In genomic region chr6:47722178-47722577, GRCh38 we compare ENCODE assay signal across 16 cellular contexts. TPM values are rescaled to one million over a fixed set of nuclear protein-coding genes. Genes with fewer than 3 reads are reported as not detected.
DNase-seq lines count a peak whose midpoint lies in the region; ATAC-seq, FAIRE-seq and TF ChIP-seq lines count a peak whose summit lies in the region.
"Had no signal": no experiment of that assay in that cellular context is flagged by ENCODE, and none has a peak within 500 bp of the region (broad histone marks: within the 10 kb centered on the region; RNA-seq: fewer than 3 reads in every experiment).

No MANE protein-coding gene starts in this region.

- H3K27ac ChIP-seq in GM23338 (ENCODE audit: low read depth) (no peak overlapping the region), GM12878 (ENCODE audit: control insufficient read depth, insufficient read depth) (no peak overlapping the region)
- H3K27ac ChIP-seq: SJSA1 had no signal

- H2AFZ ChIP-seq in GM23338 (0 out of 2 replicates have a peak overlapping the region, but pooled peaks have one; percentile 3), GM12878 (ENCODE audit: control insufficient read depth, low read depth, low read length) (no peak overlapping the region)

- TF ChIP-seq RAD21 in GM12878 (IDR thresholded peaks at IDR 0.05; ENCODE audit: insufficient read depth, low read depth, low read length): no peak

- H3K9me3 ChIP-seq in GM12878 (replicated peaks; ENCODE audit: control insufficient read depth, insufficient read depth, low read length): peaks cover 3% of the 10 kb centered on the region; the same call in 2 of the 3 replicates
- H3K9me3 ChIP-seq: SJSA1 had no signal

- in situ Hi-C loops in GM12878 (cut with MboI): no loop called here

- H3K36me3 Mint-ChIP-seq in GM23338 (ENCODE audit: low read depth): no peaks in the 10 kb centered on the region
- H3K36me3 Mint-ChIP-seq: activated CD8-positive, alpha-beta memory T cell treated with anti-CD3 and anti-CD28 coated beads, Interleukin-2, amount 10 ng/mL, durations not matched to agents 7 days and 5 days; CD14-positive monocyte; naive B cell; stimulated activated memory B cell treated with anti-CD40 and anti-IgM and Interleukin-4, amounts not matched to agents 10 μg/mL and 1 μg/mL and 100 μg/mL, for 72 hours had no signal

- no peaks in the 10 kb centered on the region for H3K27me3 Mint-ChIP-seq in GM23338 (ENCODE audit: insufficient read depth, low read depth, poor library complexity)

- BruUV-seq in GM12878 (replicated peaks; lab: Mats Ljungman, UMichigan): no TSS peak

- no peaks in the 10 kb centered on the region for H3K9me3 Mint-ChIP-seq in GM23338
- H3K9me3 Mint-ChIP-seq: stimulated activated memory B cell treated with anti-CD40 and anti-IgM and Interleukin-4, amounts not matched to agents 10 μg/mL and 1 μg/mL and 100 μg/mL, for 72 hours had no signal

- peak; percentile 81 for ATAC-seq in GM18520 (IDR thresholded peaks at IDR 0.05; ENCODE audit: unreplicated experiment)
- no peak for ATAC-seq in GM23338
- peak; percentile 81 for ATAC-seq in HG03442 (IDR thresholded peaks at IDR 0.05; ENCODE audit: unreplicated experiment)
- peak; percentile 94 for ATAC-seq in GM12878
- ATAC-seq in HG02571 (IDR thresholded peaks at IDR 0.05; ENCODE audit: unreplicated experiment): no peak
- ATAC-seq: activated CD8-positive, alpha-beta memory T cell treated with anti-CD3 and anti-CD28 coated beads, Interleukin-2, amount 10 ng/mL, durations not matched to agents 7 days and 5 days; stimulated activated memory B cell treated with anti-CD40 and anti-IgM and Interleukin-4, amounts not matched to agents 10 μg/mL and 1 μg/mL and 100 μg/mL, for 72 hours had no signal

- H3K36me3 ChIP-seq in GM23338 (ENCODE audit: insufficient read depth) (no peaks in the 10 kb centered on the region), GM12878 (ENCODE audit: control insufficient read depth in 2 of 2, insufficient read depth in 2 of 2, low read length in 1 of 2) (no peaks in the 10 kb centered on the region)
- H3K36me3 ChIP-seq: SJSA1 had no signal

- H3K27ac Mint-ChIP-seq in GM23338: no peak overlapping the region
- H3K27ac Mint-ChIP-seq: activated CD8-positive, alpha-beta memory T cell treated with anti-CD3 and anti-CD28 coated beads, Interleukin-2, amount 10 ng/mL, durations not matched to agents 7 days and 5 days; CD14-positive monocyte; naive B cell; stimulated activated memory B cell treated with anti-CD40 and anti-IgM and Interleukin-4, amounts not matched to agents 10 μg/mL and 1 μg/mL and 100 μg/mL, for 72 hours had no signal

- H3K4me3 Mint-ChIP-seq in GM23338: no peak overlapping the region
- H3K4me3 Mint-ChIP-seq: activated CD8-positive, alpha-beta memory T cell treated with anti-CD3 and anti-CD28 coated beads, Interleukin-2, amount 10 ng/mL, durations not matched to agents 7 days and 5 days; naive B cell; stimulated activated memory B cell treated with anti-CD40 and anti-IgM and Interleukin-4, amounts not matched to agents 10 μg/mL and 1 μg/mL and 100 μg/mL, for 72 hours had no signal

- H3K9me2 ChIP-seq in GM23338 (ENCODE audit: insufficient read depth): peaks cover 16% of the 10 kb centered on the region

- H3K9ac ChIP-seq in GM12878 (ENCODE audit: control insufficient read depth, insufficient read depth, low read length): no peak overlapping the region

- POLR2A ChIA-PET in GM12878 (lab: Charles Lee): no interaction called here

- TF ChIP-seq CTCF in GM23338 (conservative IDR thresholded peaks at IDR 0.05; ENCODE audit: low read depth in 2 of 2) (no peak), GM12878 (IDR thresholded peaks at IDR 0.05 in 2 of 3, conservative IDR thresholded peaks at IDR 0.05 in 1 of 3; ENCODE audit: control insufficient read depth in 2 of 3, extremely low read depth in 1 of 3, insufficient read depth in 1 of 3, low read depth in 3 of 3, low read length in 3 of 3) (no peak)

- H4K20me1 ChIP-seq in GM23338 (replicated peaks; ENCODE audit: insufficient read depth) (no peaks in the 10 kb centered on the region), GM12878 (ENCODE audit: control insufficient read depth, insufficient read depth) (no peaks in the 10 kb centered on the region)

- RAD21 ChIA-PET in GM12878 (lab: Charles Lee; ENCODE audit: unreplicated experiment): interaction anchor here (1.2 to 2.5 kb wide), 2 partner anchors 12 to 91 kb away, joined by 3 to 6 read pairs; no protein-coding TSS in a partner anchor

- H3K4me3 ChIP-seq in GM23338: no peak overlapping the region
- H3K4me3 ChIP-seq in GM12878: no peak overlapping the region
- H3K4me3 ChIP-seq: SJSA1 had no signal

- intact Hi-C loops in GM12878 (cut with micrococcal nuclease; ENCODE audit: unreplicated experiment): no loop called here

- SMC1A ChIA-PET in GM12878 (lab: Charles Lee; ENCODE audit: uncharacterized antibody, unreplicated experiment): interaction anchor here (0.8 to 1.3 kb wide), 3 partner anchors 9 to 11 kb away, joined by 3 read pairs; no protein-coding TSS in a partner anchor

- peak; percentile 95 for FAIRE-seq in GM12878 (lab: Jason Lieb, UNC)
- FAIRE-seq: GM12892 had no signal

- H3K4me2 ChIP-seq in GM23338 (no peak overlapping the region), GM12878 (ENCODE audit: control insufficient read depth, insufficient read depth) (no peak overlapping the region)

- no peaks in the 10 kb centered on the region for H3K4me1 ChIP-seq in GM23338 (ENCODE audit: insufficient read depth)
- peaks cover 5% of the 10 kb centered on the region; the same call in 1 of the 2 replicates for H3K4me1 ChIP-seq in GM12878 (ENCODE audit: control insufficient read depth, insufficient read depth, low read length)
- H3K4me1 ChIP-seq: SJSA1 had no signal

- TF ChIP-seq EP300 in GM12878 (IDR thresholded peaks at IDR 0.05; ENCODE audit: borderline replicate concordance in 1 of 2, control insufficient read depth in 1 of 2, low read depth in 2 of 2, low read length in 2 of 2): no peak

- H3F3A ChIP-seq in GM23338 (replicated peaks; ENCODE audit: low read depth): no peaks in the 10 kb centered on the region

- H3K79me2 ChIP-seq in GM23338 (replicated peaks; ENCODE audit: insufficient read depth) (no peaks in the 10 kb centered on the region), GM12878 (ENCODE audit: control insufficient read depth, insufficient read depth, low read length) (no peaks in the 10 kb centered on the region)

- DNase-seq in GM23338 (ENCODE audit: low spot score) (no peak), GM12878 (ENCODE audit: low read depth, low spot score) (peak; percentile 55), NCI-H1048 (lab: John Stamatoyannopoulos, UW) (no peak), HuH-7 (ENCODE audit: low spot score) (no peak), GDM1 (lab: John Stamatoyannopoulos, UW) (no peak)
- DNase-seq: activated CD8-positive, alpha-beta memory T cell treated with anti-CD3 and anti-CD28 coated beads, Interleukin-2, amount 10 ng/mL, durations not matched to agents 7 days and 5 days; anterior cingulate cortex; naive B cell; NCI-H2171 treated with DMSO at 0.1 percent for 48 hours had no signal

- H3K4me1 Mint-ChIP-seq in GM23338: no peaks in the 10 kb centered on the region
- H3K4me1 Mint-ChIP-seq: CD14-positive monocyte; naive B cell; stimulated activated memory B cell treated with anti-CD40 and anti-IgM and Interleukin-4, amounts not matched to agents 10 μg/mL and 1 μg/mL and 100 μg/mL, for 72 hours had no signal

- CTCF ChIA-PET in GM12878 (lab: Yijun Ruan, JAX): interaction anchor here (1.3 to 4.6 kb wide), 3 partner anchors 12 to 91 kb away, joined by 5 to 17 read pairs (median 10); no protein-coding TSS in a partner anchor

- TF ChIP-seq POLR2A in GM12878 (IDR thresholded peaks at IDR 0.05; ENCODE audit: low read depth, low read length): no peak

- 26% methylated on average over 3 of the region's 3 CpGs for WGBS in GM12878 (ENCODE audit: insufficient coverage, insufficient replicate concordance, low lambda C conversion rate, missing lambda C conversion rate)

- H3K27me3 ChIP-seq in GM23338 (ENCODE audit: insufficient read depth): no peaks in the 10 kb centered on the region
- no peaks in the 10 kb centered on the region for H3K27me3 ChIP-seq in GM12878 (replicated peaks in 1 of 2; ENCODE audit: control insufficient read depth in 2 of 2, insufficient read depth in 2 of 2, low read length in 1 of 2)
- H3K27me3 ChIP-seq: SJSA1 had no signal

RNA-seq across cellular contexts. Expression of gene ADGRF4, which starts 23.8 kb away (rescaled TPM):
- not detected in 2 replicates for total RNA-seq in GM23338 (2014; rRNA removed; shearing (Covaris generic))
- polyA plus RNA-seq in GM23338 (2016; fragmentation: Nextera tagmentation; extraction: Ambion mirVana): not detected in 2 replicates
- 0.46 and 0.54 TPM in 2 replicates for total RNA-seq in GM12878 (2013; cell fraction: nucleolus; rRNA removed)
- total RNA-seq in GM12878 (2014; rRNA removed): 0.06 TPM in 1 of 2 replicates, not detected in the other
- 0.09 TPM in 1 of 2 replicates, not detected in the other for total RNA-seq in GM12878 (2014; rRNA removed; fragmentation: Illumina TruSeq; extraction: Trizol)
- total RNA-seq in GM12878 (2021): not detected in 2 replicates
- polyA plus RNA-seq in GM12878 (2011; ENCODE audit: low read depth): 0.09 TPM
- polyA plus RNA-seq in GM12878 (2011; rRNA removed): 0.12 and 0.16 TPM in 2 replicates
- polyA plus RNA-seq in GM12878 (2011; cell fraction: cytosol; rRNA removed): 0.05 and 0.09 TPM in 2 replicates
- polyA plus RNA-seq in GM12878 (2011; cell fraction: nucleus; rRNA removed): 0.10 and 0.19 TPM in 2 replicates
- polyA plus RNA-seq in GM12878 (2012): 0.08 TPM in 1 of 2 replicates, not detected in the other
- polyA plus RNA-seq in GM12878 (2014; fragmentation: Illumina TruSeq; extraction: Trizol): 0.04 TPM in 1 of 2 replicates, not detected in the other
- under 1 TPM in 1 of 2 experiments, not detected in 1; 0.04 TPM for polyA plus RNA-seq in GM12878 (2014; fragmentation: Nextera tagmentation; extraction: Ambion mirVana)
- polyA plus RNA-seq in GM12878 (2014; rRNA removed): not detected in 2 replicates
- not detected for polyA plus RNA-seq in GM12878 (2016; fragmentation: Nextera tagmentation; extraction: Ambion mirVana)
- 0.07 and 0.10 TPM in 2 replicates for polyA minus RNA-seq in GM12878 (2011; rRNA and poly(A)+ RNA removed)
- not detected in 2 replicates for polyA minus RNA-seq in GM12878 (2011; cell fraction: cytosol; rRNA and poly(A)+ RNA removed)
- 0.12 TPM in 1 of 2 replicates, not detected in the other for polyA minus RNA-seq in GM12878 (2011; cell fraction: nucleus; rRNA and poly(A)+ RNA removed)
- total RNA-seq: activated CD8-positive, alpha-beta memory T cell treated with anti-CD3 and anti-CD28 coated beads, Interleukin-2, amount 10 ng/mL, durations not matched to agents 7 days and 5 days; SJSA1 had no signal
- polyA plus RNA-seq: CD14-positive monocyte had no signal

RNA-seq across cellular contexts. Expression of gene OPN5, which starts 59.7 kb away (rescaled TPM):
- not detected in 2 replicates for total RNA-seq in GM23338 (2014; rRNA removed; shearing (Covaris generic))
- not detected in 2 replicates for polyA plus RNA-seq in GM23338 (2016; fragmentation: Nextera tagmentation; extraction: Ambion mirVana)
- total RNA-seq in GM12878 (2013; cell fraction: nucleolus; rRNA removed): not detected in 2 replicates
- not detected in 2 replicates for total RNA-seq in GM12878 (2014; rRNA removed)
- not detected in 2 replicates for total RNA-seq in GM12878 (2014; rRNA removed; fragmentation: Illumina TruSeq; extraction: Trizol)
- not detected in 2 replicates for total RNA-seq in GM12878 (2021)
- not detected for polyA plus RNA-seq in GM12878 (2011; ENCODE audit: low read depth)
- not detected in 2 replicates for polyA plus RNA-seq in GM12878 (2011; rRNA removed)
- not detected in 2 replicates for polyA plus RNA-seq in GM12878 (2011; cell fraction: cytosol; rRNA removed)
- polyA plus RNA-seq in GM12878 (2011; cell fraction: nucleus; rRNA removed): not detected in 2 replicates
- polyA plus RNA-seq in GM12878 (2012): not detected in 2 replicates
- not detected in 2 replicates for polyA plus RNA-seq in GM12878 (2014; fragmentation: Illumina TruSeq; extraction: Trizol)
- polyA plus RNA-seq in GM12878 (2014; fragmentation: Nextera tagmentation; extraction: Ambion mirVana): not detected
- not detected in 2 replicates for polyA plus RNA-seq in GM12878 (2014; rRNA removed)
- not detected for polyA plus RNA-seq in GM12878 (2016; fragmentation: Nextera tagmentation; extraction: Ambion mirVana)
- not detected in 2 replicates for polyA minus RNA-seq in GM12878 (2011; rRNA and poly(A)+ RNA removed)
- polyA minus RNA-seq in GM12878 (2011; cell fraction: cytosol; rRNA and poly(A)+ RNA removed): not detected in 2 replicates
- not detected in 2 replicates for polyA minus RNA-seq in GM12878 (2011; cell fraction: nucleus; rRNA and poly(A)+ RNA removed)
- total RNA-seq: activated CD8-positive, alpha-beta memory T cell treated with anti-CD3 and anti-CD28 coated beads, Interleukin-2, amount 10 ng/mL, durations not matched to agents 7 days and 5 days; SJSA1 had no signal
- polyA plus RNA-seq: CD14-positive monocyte had no signal

Comparison
In these comparisons a context has a peak if more than half of its experiments do, and no peak if none do; other contexts are left out.
1. ATAC-seq: peak in GM18520 (single experiment), HG03442 (single experiment) and GM12878 (single experiment); none in GM23338 (single experiment) and HG02571 (single experiment).